Comparison of ENCODE assay signal across 8 cellular contexts in the genomic region with DNA sequence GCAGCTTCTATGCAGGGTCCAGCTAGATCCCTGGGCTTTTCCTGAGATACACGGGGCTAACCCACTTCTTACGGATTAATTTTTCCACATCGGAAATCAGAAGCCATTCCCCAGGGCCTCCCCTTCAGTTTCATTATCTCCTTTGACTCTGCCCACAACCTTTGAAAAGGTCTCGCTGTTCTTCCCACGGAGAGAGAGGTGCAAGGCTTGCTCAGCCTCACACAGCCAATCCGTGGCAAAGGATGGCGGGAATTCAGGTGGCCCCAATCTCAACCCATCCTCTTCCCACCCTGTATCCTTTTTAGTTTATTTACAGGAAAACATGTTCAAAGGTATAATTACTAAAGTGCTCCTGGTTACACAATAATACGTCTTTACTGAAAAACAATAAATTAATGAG. TPM values are rescaled to one million over a fixed set of nuclear protein-coding genes. Genes with fewer than 3 reads are reported as not detected.
A peak's percentile ranks its signal among the peaks of the same experiment; 100 is the strongest.
DNase-seq lines count a peak whose midpoint lies in the region; ATAC-seq and TF ChIP-seq lines count a peak whose summit lies in the region.

No MANE protein-coding gene starts in this region.

- H3K4me3 Mint-ChIP-seq in activated CD4-positive, alpha-beta T cell treated with anti-CD3 and anti-CD28 coated beads, Interleukin-2, amount 10 ng/mL, durations not matched to agents 7 days and 5 days = peak overlapping the region; percentile 77
- peak overlapping the region; percentile 74 for H3K4me3 Mint-ChIP-seq in activated CD8-positive, alpha-beta T cell treated with anti-CD3 and anti-CD28 coated beads, Interleukin-2, amount 10 ng/mL, durations not matched to agents 7 days and 5 days
- peak overlapping the region; percentile 89 to 95 for H3K4me3 Mint-ChIP-seq in stimulated activated naive CD8-positive, alpha-beta T cell treated with anti-CD3 and anti-CD28 coated beads, Interleukin-15, amount 100 ng/mL, for 72 hours

- H3K4me3 ChIP-seq in iPS-15b (ENCODE audit: low read depth, low read length) (peak overlapping the region; percentile 82), Peyer's patch (peak overlapping the region in 2 of 4 donors; percentile 85 to 94)

- H3K27ac Mint-ChIP-seq in activated CD4-positive, alpha-beta T cell treated with anti-CD3 and anti-CD28 coated beads, Interleukin-2, amount 10 ng/mL, durations not matched to agents 7 days and 5 days = no peak overlapping the region
- no peak overlapping the region for H3K27ac Mint-ChIP-seq in activated CD8-positive, alpha-beta T cell treated with anti-CD3 and anti-CD28 coated beads, Interleukin-2, amount 10 ng/mL, durations not matched to agents 7 days and 5 days
- peak overlapping the region in 1 of 2 donors; percentile 19 for H3K27ac Mint-ChIP-seq in stimulated activated naive CD8-positive, alpha-beta T cell treated with anti-CD3 and anti-CD28 coated beads, Interleukin-15, amount 100 ng/mL, for 72 hours

- H3K27me3 ChIP-seq in iPS-15b (ENCODE audit: control insufficient read depth, insufficient read depth, low read length) (peaks cover 32% of the 10 kb centered on the region), Peyer's patch (no peaks in the 10 kb centered on the region)

- H3K9me3 ChIP-seq in iPS-15b (ENCODE audit: control insufficient read depth, insufficient read depth, low read length) (no peaks in the 10 kb centered on the region), Peyer's patch (no peaks in the 10 kb centered on the region)

- peaks cover 26% of the 10 kb centered on the region for H3K4me1 ChIP-seq in iPS-15b (ENCODE audit: control insufficient read depth, insufficient read depth, low read length)
- H3K4me1 ChIP-seq in Peyer's patch = peaks cover 0 to 44% (median 11%) of the 10 kb centered on the region in 4 donors

- CTCF ChIA-PET in activated CD4-positive, alpha-beta T cell treated with anti-CD3 and anti-CD28 coated beads, Interleukin-2, amount 10 ng/mL, durations not matched to agents 7 days and 5 days (lab: Charles Lee) = interaction anchor here (0.8 to 1.5 kb wide), 6 partner anchors 19 to 229 kb away, joined by 3 to 7 read pairs (median 4); a partner anchor contains a TSS
- CTCF ChIA-PET in activated CD8-positive, alpha-beta T cell treated with anti-CD3 and anti-CD28 coated beads, Interleukin-2, amount 10 ng/mL, durations not matched to agents 7 days and 5 days (lab: Charles Lee) = interaction anchor here (1.0 to 4.3 kb wide), 3 partner anchors 16 to 26 kb away, joined by 3 to 31 read pairs (median 7); no protein-coding TSS in a partner anchor

- no peak overlapping the region for H3K9ac ChIP-seq in iPS-15b (ENCODE audit: low read depth, low read length)

- peaks cover 42% of the 10 kb centered on the region for H3K4me1 Mint-ChIP-seq in activated CD4-positive, alpha-beta T cell treated with anti-CD3 and anti-CD28 coated beads, Interleukin-2, amount 10 ng/mL, durations not matched to agents 7 days and 5 days
- H3K4me1 Mint-ChIP-seq in activated CD8-positive, alpha-beta T cell treated with anti-CD3 and anti-CD28 coated beads, Interleukin-2, amount 10 ng/mL, durations not matched to agents 7 days and 5 days (ENCODE audit: low read depth) = peaks cover 40% of the 10 kb centered on the region
- peaks cover 51% of the 10 kb centered on the region for H3K4me1 Mint-ChIP-seq in stimulated activated naive CD8-positive, alpha-beta T cell treated with anti-CD3 and anti-CD28 coated beads, Interleukin-15, amount 100 ng/mL, for 72 hours

- H3K36me3 Mint-ChIP-seq in activated CD4-positive, alpha-beta T cell treated with anti-CD3 and anti-CD28 coated beads, Interleukin-2, amount 10 ng/mL, durations not matched to agents 7 days and 5 days (ENCODE audit: low read depth) = peaks cover 3% of the 10 kb centered on the region
- peaks cover 3% of the 10 kb centered on the region for H3K36me3 Mint-ChIP-seq in activated CD8-positive, alpha-beta T cell treated with anti-CD3 and anti-CD28 coated beads, Interleukin-2, amount 10 ng/mL, durations not matched to agents 7 days and 5 days (ENCODE audit: low read depth)

- DNase-seq in activated CD4-positive, alpha-beta T cell treated with anti-CD3 and anti-CD28 coated beads, Interleukin-2, amount 10 ng/mL, durations not matched to agents 7 days and 5 days = no peak
- DNase-seq in activated CD4-positive, alpha-beta T cell treated with anti-CD3 and anti-CD28 coated beads for 48 hours = no peak
- no peak for DNase-seq in activated CD8-positive, alpha-beta T cell treated with anti-CD3 and anti-CD28 coated beads, Interleukin-2, amount 10 ng/mL, durations not matched to agents 7 days and 5 days
- DNase-seq in stimulated activated naive CD8-positive, alpha-beta T cell treated with anti-CD3 and anti-CD28 coated beads, Interleukin-15, amount 100 ng/mL, for 72 hours = no peak
- DNase-seq in NCI-H2196 (lab: John Stamatoyannopoulos, UW; ENCODE audit: unreplicated experiment) (no peak), Peyer's patch (no peak), NCI-H1417 treated with DMSO at 0.1 percent for 48 hours (lab: John Stamatoyannopoulos, UW) (no peak)

- no peak for TF ChIP-seq CTCF in Peyer's patch (IDR thresholded peaks at IDR 0.05)

- ATAC-seq in activated CD8-positive, alpha-beta T cell treated with anti-CD3 and anti-CD28 coated beads, Interleukin-2, amount 10 ng/mL, durations not matched to agents 7 days and 5 days = no peak
- no peak for ATAC-seq in stimulated activated naive CD8-positive, alpha-beta T cell treated with anti-CD3 and anti-CD28 coated beads, Interleukin-15, amount 100 ng/mL, for 72 hours

- H3K36me3 ChIP-seq in iPS-15b (ENCODE audit: control insufficient read depth, insufficient read depth, low read length) = no peaks in the 10 kb centered on the region
- no peaks in the 10 kb centered on the region for H3K36me3 ChIP-seq in Peyer's patch

- peak overlapping the region in 2 of 4 donors; percentile 96 to 97 for H3K27ac ChIP-seq in Peyer's patch

- no peaks in the 10 kb centered on the region for H3K9me3 Mint-ChIP-seq in activated CD4-positive, alpha-beta T cell treated with anti-CD3 and anti-CD28 coated beads, Interleukin-2, amount 10 ng/mL, durations not matched to agents 7 days and 5 days
- H3K9me3 Mint-ChIP-seq in activated CD8-positive, alpha-beta T cell treated with anti-CD3 and anti-CD28 coated beads, Interleukin-2, amount 10 ng/mL, durations not matched to agents 7 days and 5 days (ENCODE audit: insufficient read depth) = no peaks in the 10 kb centered on the region
- no peaks in the 10 kb centered on the region for H3K9me3 Mint-ChIP-seq in stimulated activated naive CD8-positive, alpha-beta T cell treated with anti-CD3 and anti-CD28 coated beads, Interleukin-15, amount 100 ng/mL, for 72 hours

- peaks cover 5% of the 10 kb centered on the region for H3K27me3 Mint-ChIP-seq in activated CD4-positive, alpha-beta T cell treated with anti-CD3 and anti-CD28 coated beads, Interleukin-2, amount 10 ng/mL, durations not matched to agents 7 days and 5 days
- H3K27me3 Mint-ChIP-seq in activated CD8-positive, alpha-beta T cell treated with anti-CD3 and anti-CD28 coated beads, Interleukin-2, amount 10 ng/mL, durations not matched to agents 7 days and 5 days (ENCODE audit: low read depth) = peaks cover 20% of the 10 kb centered on the region
- peaks cover 24% of the 10 kb centered on the region for H3K27me3 Mint-ChIP-seq in stimulated activated naive CD8-positive, alpha-beta T cell treated with anti-CD3 and anti-CD28 coated beads, Interleukin-15, amount 100 ng/mL, for 72 hours

- POLR2A ChIA-PET in activated CD4-positive, alpha-beta T cell treated with anti-CD3 and anti-CD28 coated beads, Interleukin-2, amount 10 ng/mL, durations not matched to agents 7 days and 5 days (lab: Charles Lee) = interaction anchor here (0.6 kb wide), 1 partner anchor 691 kb away, joined by 4 read pairs; no protein-coding TSS in a partner anchor
- POLR2A ChIA-PET in activated CD8-positive, alpha-beta T cell treated with anti-CD3 and anti-CD28 coated beads, Interleukin-2, amount 10 ng/mL, durations not matched to agents 7 days and 5 days (lab: Charles Lee) = interaction anchor here (0.7 to 1.4 kb wide), 5 partner anchors 9 to 74 kb away, joined by 3 to 5 read pairs (median 3); no protein-coding TSS in a partner anchor

- TF ChIP-seq POLR2A in Peyer's patch (IDR thresholded peaks at IDR 0.05) = no peak

RNA-seq across cellular contexts. Expression of a gene that starts 0.7 kb away (rescaled TPM):
- 10 to 100 TPM; 55.5 to 57.4 TPM for total RNA-seq in activated CD4-positive, alpha-beta T cell treated with anti-CD3 and anti-CD28 coated beads, Interleukin-2, amount 10 ng/mL, durations not matched to agents 7 days and 5 days
- 10 to 100 TPM; 59.0 to 61.3 TPM for total RNA-seq in activated CD8-positive, alpha-beta T cell treated with anti-CD3 and anti-CD28 coated beads, Interleukin-2, amount 10 ng/mL, durations not matched to agents 7 days and 5 days
- 10 to 100 TPM; 49.6 to 92.4 (median 59.6) TPM for total RNA-seq in Peyer's patch

RNA-seq across cellular contexts. Expression of a gene that starts 48.7 kb away (rescaled TPM):
- 1 to 10 TPM; 4.0 to 4.3 TPM for total RNA-seq in activated CD4-positive, alpha-beta T cell treated with anti-CD3 and anti-CD28 coated beads, Interleukin-2, amount 10 ng/mL, durations not matched to agents 7 days and 5 days
- total RNA-seq in activated CD8-positive, alpha-beta T cell treated with anti-CD3 and anti-CD28 coated beads, Interleukin-2, amount 10 ng/mL, durations not matched to agents 7 days and 5 days = 1 to 10 TPM; 5.3 to 5.9 TPM
- total RNA-seq in Peyer's patch = 1 to 10 TPM in 1 of 4 donors, under 1 TPM in 2, not detected in 1; 0.67 to 3.3 (median 0.85) TPM
